ENCODE assay signal across 9 cellular contexts in genomic region chr6:35047265-35048011, GRCh38.
DNase-seq lines count a peak whose midpoint lies in the region; ATAC-seq lines count a peak whose summit lies in the region.
"Had no signal": no experiment of that assay in that cellular context is flagged by ENCODE, and none has a peak within 500 bp of the region (broad histone marks: within the 10 kb centered on the region; RNA-seq: fewer than 3 reads in every experiment).

No MANE protein-coding gene starts in this region.

- peak overlapping the region; percentile 33 for H3K27ac Mint-ChIP-seq in activated T-helper 17 cell treated with anti-CD3 and anti-CD28 coated beads, Interleukin-2, amount 50 U/mL, for 72 hours
- H3K27ac Mint-ChIP-seq: stimulated activated naive CD8-positive, alpha-beta T cell treated with anti-CD3 and anti-CD28 coated beads, Interleukin-15, Interleukin-2, amounts not matched to agents 100 ng/mL and 50 ng/mL, for 24 hours had no signal

- H3K36me3 Mint-ChIP-seq in activated T-helper 17 cell treated with anti-CD3 and anti-CD28 coated beads, Interleukin-2, amount 50 U/mL, for 72 hours (ENCODE audit: low read depth) = no peaks in the 10 kb centered on the region

- peak overlapping the region; percentile 91 for H3K27ac ChIP-seq in right cardiac atrium (ENCODE audit: low read length)

- intact Hi-C loops in right cardiac atrium (cut with DNase I) = no loop called here

- 34% methylated on average over 7 of the region's 7 CpGs for WGBS in right cardiac atrium

- H3K36me3 ChIP-seq in skeletal muscle satellite cell (ENCODE audit: insufficient read depth, low read length) = no peaks in the 10 kb centered on the region

- no peaks in the 10 kb centered on the region for H3K27me3 Mint-ChIP-seq in activated T-helper 17 cell treated with anti-CD3 and anti-CD28 coated beads, Interleukin-2, amount 50 U/mL, for 72 hours
- H3K27me3 Mint-ChIP-seq: stimulated activated naive CD8-positive, alpha-beta T cell treated with anti-CD3 and anti-CD28 coated beads, Interleukin-15, Interleukin-2, amounts not matched to agents 100 ng/mL and 50 ng/mL, for 24 hours had no signal

- no peaks in the 10 kb centered on the region for H3K9me3 Mint-ChIP-seq in activated T-helper 17 cell treated with anti-CD3 and anti-CD28 coated beads, Interleukin-2, amount 50 U/mL, for 72 hours
- H3K9me3 Mint-ChIP-seq: stimulated activated naive CD8-positive, alpha-beta T cell treated with anti-CD3 and anti-CD28 coated beads, Interleukin-15, Interleukin-2, amounts not matched to agents 100 ng/mL and 50 ng/mL, for 24 hours had no signal

- no peaks in the 10 kb centered on the region for H3K27me3 ChIP-seq in right cardiac atrium (ENCODE audit: control insufficient read depth, insufficient read depth)
- H3K27me3 ChIP-seq in skeletal muscle satellite cell (ENCODE audit: control insufficient read depth, insufficient read depth, low read length) = no peaks in the 10 kb centered on the region

- peak overlapping the region; percentile 30 for H3K9ac ChIP-seq in skeletal muscle satellite cell (ENCODE audit: low read depth, low read length)

- peaks cover 8% of the 10 kb centered on the region for H3K4me1 Mint-ChIP-seq in activated T-helper 17 cell treated with anti-CD3 and anti-CD28 coated beads, Interleukin-2, amount 50 U/mL, for 72 hours

- peak overlapping the region; percentile 10 for H3K4me3 Mint-ChIP-seq in activated T-helper 17 cell treated with anti-CD3 and anti-CD28 coated beads, Interleukin-2, amount 50 U/mL, for 72 hours
- H3K4me3 Mint-ChIP-seq: stimulated activated naive CD8-positive, alpha-beta T cell treated with anti-CD3 and anti-CD28 coated beads, Interleukin-15, Interleukin-2, amounts not matched to agents 100 ng/mL and 50 ng/mL, for 24 hours had no signal

- DNase-seq in HCEC 1CT (peak; percentile 47), right cardiac atrium (peak in 1 of 3 donors; percentile 42), occipital lobe (lab: John Stamatoyannopoulos, UW) (no peak), NCI-H226 (no peak)

- no peak overlapping the region for H3K4me3 ChIP-seq in right cardiac atrium (ENCODE audit: low read length)
- H3K4me3 ChIP-seq in skeletal muscle satellite cell (ENCODE audit: low read length) = no peak overlapping the region

- no peaks in the 10 kb centered on the region for H3K9me3 ChIP-seq in right cardiac atrium (ENCODE audit: control insufficient read depth, low read length)
- H3K9me3 ChIP-seq in skeletal muscle satellite cell (replicated peaks; ENCODE audit: low read length) = no peaks in the 10 kb centered on the region

- H3K4me1 ChIP-seq in right cardiac atrium (ENCODE audit: control insufficient read depth, insufficient read depth, low read length) = peaks cover 49% of the 10 kb centered on the region
- peaks cover 54% of the 10 kb centered on the region for H3K4me1 ChIP-seq in skeletal muscle satellite cell (ENCODE audit: control insufficient read depth, insufficient read depth, low read length)

- ATAC-seq in activated T-helper 17 cell treated with anti-CD3 and anti-CD28 coated beads, Interleukin-2, amount 50 U/mL, for 72 hours (replicated peaks) = no peak
- ATAC-seq in right cardiac atrium (peak; percentile 69 to 77), HG02798 (IDR thresholded peaks at IDR 0.05; ENCODE audit: poor library complexity, unreplicated experiment) (no peak), HG02973 (IDR thresholded peaks at IDR 0.05; ENCODE audit: unreplicated experiment) (no peak)

- H3K4me2 ChIP-seq in skeletal muscle satellite cell (ENCODE audit: low read length) = peak overlapping the region; percentile 44

Comparison
In these comparisons a context has a peak if more than half of its experiments do, and no peak if none do; other contexts are left out.
1. ATAC-seq: peak in right cardiac atrium (2 of 2); none in activated T-helper 17 cell treated with anti-CD3 and anti-CD28 coated beads, Interleukin-2, amount 50 U/mL, for 72 hours (single experiment), HG02798 (single experiment) and HG02973 (single experiment).